In genomic region chr4:3262208-3263052, GRCh38 we compare ENCODE assay signal across 22 cellular contexts. TPM values are rescaled to one million over a fixed set of nuclear protein-coding genes. Genes with fewer than 3 reads are reported as not detected.
A peak's percentile ranks its signal among the peaks of the same experiment; 100 is the strongest.
DNase-seq lines count a peak whose midpoint lies in the region; ATAC-seq and TF ChIP-seq lines count a peak whose summit lies in the region.
"Had no signal": no experiment of that assay in that cellular context is flagged by ENCODE, and none has a peak within 500 bp of the region (broad histone marks: within the 10 kb centered on the region; RNA-seq: fewer than 3 reads in every experiment).

No MANE protein-coding gene starts in this region.

- H3K4me3 Mint-ChIP-seq in activated T-cell treated with anti-CD3 and anti-CD28 coated beads, Interleukin-2, amount 50 U/mL, for 24 hours, result no peak overlapping the region
- no peak overlapping the region for H3K4me3 Mint-ChIP-seq in stimulated activated effector memory CD8-positive, alpha-beta T cell treated with anti-CD3 and anti-CD28 coated beads, Interleukin-12 subunit alpha, Interleukin-12 subunit beta, amount 100 ng/mL, for 72 hours
- H3K4me3 Mint-ChIP-seq in activated naive CD8-positive, alpha-beta T cell treated with anti-CD3 and anti-CD28 coated beads, Interleukin-2, amount 50 U/mL, for 24 hours, result no peak overlapping the region
- H3K4me3 Mint-ChIP-seq: activated CD4-positive, alpha-beta T cell treated with anti-CD3 and anti-CD28 coated beads for 36 hours; dendritic cell treated with granulocyte-macrophage colony-stimulating factor and Interleukin-4, amounts not matched to agents 40 ng/mL and 50 ng/mL, for 4 days; neural crest cell had no signal

- no peak overlapping the region for H3K4me3 ChIP-seq in WERI-Rb-1 (ENCODE audit: low read depth, low read length)
- H3K4me3 ChIP-seq: breast epithelium, gastrocnemius medialis, lung, SJCRH30, skin epidermis had no signal

- H3K4me1 Mint-ChIP-seq in activated T-cell treated with anti-CD3 and anti-CD28 coated beads, Interleukin-2, amount 50 U/mL, for 24 hours (ENCODE audit: low read depth), result no peaks in the 10 kb centered on the region
- no peaks in the 10 kb centered on the region for H3K4me1 Mint-ChIP-seq in stimulated activated effector memory CD8-positive, alpha-beta T cell treated with anti-CD3 and anti-CD28 coated beads, Interleukin-12 subunit alpha, Interleukin-12 subunit beta, amount 100 ng/mL, for 72 hours
- H3K4me1 Mint-ChIP-seq in activated naive CD8-positive, alpha-beta T cell treated with anti-CD3 and anti-CD28 coated beads, Interleukin-2, amount 50 U/mL, for 24 hours, result no peaks in the 10 kb centered on the region
- H3K4me1 Mint-ChIP-seq: activated CD4-positive, alpha-beta T cell treated with anti-CD3 and anti-CD28 coated beads for 36 hours; neural crest cell had no signal

- peak; percentile 20 for DNase-seq in activated T-cell treated with anti-CD3 and anti-CD28 coated beads, Interleukin-2, amount 50 U/mL, for 24 hours
- no peak for DNase-seq in activated T-cell treated with anti-CD3 and anti-CD28 coated beads, Interleukin-2, amount 50 U/mL, for 48 hours
- DNase-seq in WERI-Rb-1 (peak; percentile 3), left lobe of liver (ENCODE audit: low spot score) (peak; percentile 30), anterior cingulate cortex (lab: John Stamatoyannopoulos, UW) (no peak), GF-D8 (lab: John Stamatoyannopoulos, UW) (no peak)
- DNase-seq in stimulated activated effector memory CD8-positive, alpha-beta T cell treated with anti-CD3 and anti-CD28 coated beads, Interleukin-12 subunit alpha, Interleukin-12 subunit beta, amount 100 ng/mL, for 72 hours (ENCODE audit: low spot score in 2 of 2), result no peak
- DNase-seq in activated naive CD8-positive, alpha-beta T cell treated with anti-CD3 and anti-CD28 coated beads, Interleukin-2, amount 50 U/mL, for 24 hours, result no peak
- DNase-seq: activated CD4-positive, alpha-beta T cell treated with anti-CD3 and anti-CD28 coated beads for 36 hours; hippocampal formation; KG1; NCI-H1436 treated with DMSO at 0.1 percent for 48 hours; NCI-H510A; substantia nigra had no signal

- H3K36me3 Mint-ChIP-seq in activated T-cell treated with anti-CD3 and anti-CD28 coated beads, Interleukin-2, amount 50 U/mL, for 24 hours (ENCODE audit: low read depth), result no peaks in the 10 kb centered on the region
- H3K36me3 Mint-ChIP-seq in stimulated activated effector memory CD8-positive, alpha-beta T cell treated with anti-CD3 and anti-CD28 coated beads, Interleukin-12 subunit alpha, Interleukin-12 subunit beta, amount 100 ng/mL, for 72 hours, result no peaks in the 10 kb centered on the region
- H3K36me3 Mint-ChIP-seq in activated naive CD8-positive, alpha-beta T cell treated with anti-CD3 and anti-CD28 coated beads, Interleukin-2, amount 50 U/mL, for 24 hours (ENCODE audit: low read depth), result no peaks in the 10 kb centered on the region

- no peaks in the 10 kb centered on the region for H3K9me3 ChIP-seq in WERI-Rb-1 (ENCODE audit: severe bottlenecking)
- H3K9me3 ChIP-seq: breast epithelium, gastrocnemius medialis, SJCRH30 had no signal

- no peaks in the 10 kb centered on the region for H3K27me3 Mint-ChIP-seq in activated T-cell treated with anti-CD3 and anti-CD28 coated beads, Interleukin-2, amount 50 U/mL, for 24 hours
- H3K27me3 Mint-ChIP-seq in activated naive CD8-positive, alpha-beta T cell treated with anti-CD3 and anti-CD28 coated beads, Interleukin-2, amount 50 U/mL, for 24 hours, result no peaks in the 10 kb centered on the region
- H3K27me3 Mint-ChIP-seq: activated CD4-positive, alpha-beta T cell treated with anti-CD3 and anti-CD28 coated beads for 36 hours; dendritic cell treated with granulocyte-macrophage colony-stimulating factor and Interleukin-4, amounts not matched to agents 40 ng/mL and 50 ng/mL, for 4 days had no signal

- no peak overlapping the region for H3K27ac ChIP-seq in WERI-Rb-1
- H3K27ac ChIP-seq: breast epithelium, gastrocnemius medialis, SJCRH30, skin epidermis had no signal

- H3K27ac Mint-ChIP-seq in activated T-cell treated with anti-CD3 and anti-CD28 coated beads, Interleukin-2, amount 50 U/mL, for 24 hours, result no peak overlapping the region
- H3K27ac Mint-ChIP-seq in stimulated activated effector memory CD8-positive, alpha-beta T cell treated with anti-CD3 and anti-CD28 coated beads, Interleukin-12 subunit alpha, Interleukin-12 subunit beta, amount 100 ng/mL, for 72 hours, result no peak overlapping the region
- H3K27ac Mint-ChIP-seq in activated naive CD8-positive, alpha-beta T cell treated with anti-CD3 and anti-CD28 coated beads, Interleukin-2, amount 50 U/mL, for 24 hours, result no peak overlapping the region
- H3K27ac Mint-ChIP-seq: activated CD4-positive, alpha-beta T cell treated with anti-CD3 and anti-CD28 coated beads for 36 hours; dendritic cell treated with granulocyte-macrophage colony-stimulating factor and Interleukin-4, amounts not matched to agents 40 ng/mL and 50 ng/mL, for 4 days had no signal

- ATAC-seq in left lobe of liver, result no peak
- ATAC-seq in stimulated activated effector memory CD8-positive, alpha-beta T cell treated with anti-CD3 and anti-CD28 coated beads, Interleukin-12 subunit alpha, Interleukin-12 subunit beta, amount 100 ng/mL, for 72 hours, result peak; percentile 11
- ATAC-seq in activated naive CD8-positive, alpha-beta T cell treated with anti-CD3 and anti-CD28 coated beads, Interleukin-2, amount 50 U/mL, for 24 hours, result no peak
- ATAC-seq: activated CD4-positive, alpha-beta T cell treated with anti-CD3 and anti-CD28 coated beads for 36 hours; gastrocnemius medialis; Panc1 had no signal

- H3K9me3 Mint-ChIP-seq in activated T-cell treated with anti-CD3 and anti-CD28 coated beads, Interleukin-2, amount 50 U/mL, for 24 hours, result no peaks in the 10 kb centered on the region
- H3K9me3 Mint-ChIP-seq in stimulated activated effector memory CD8-positive, alpha-beta T cell treated with anti-CD3 and anti-CD28 coated beads, Interleukin-12 subunit alpha, Interleukin-12 subunit beta, amount 100 ng/mL, for 72 hours, result no peaks in the 10 kb centered on the region
- no peaks in the 10 kb centered on the region for H3K9me3 Mint-ChIP-seq in activated naive CD8-positive, alpha-beta T cell treated with anti-CD3 and anti-CD28 coated beads, Interleukin-2, amount 50 U/mL, for 24 hours
- H3K9me3 Mint-ChIP-seq: dendritic cell treated with granulocyte-macrophage colony-stimulating factor and Interleukin-4, amounts not matched to agents 40 ng/mL and 50 ng/mL, for 4 days; neural crest cell had no signal

- no peak for TF ChIP-seq CTCF in WERI-Rb-1 (IDR thresholded peaks at IDR 0.05; ENCODE audit: low read depth, low read length)

- no peaks in the 10 kb centered on the region for H3K27me3 ChIP-seq in WERI-Rb-1 (ENCODE audit: insufficient read depth, low read depth, severe bottlenecking)
- H3K27me3 ChIP-seq: breast epithelium, gastrocnemius medialis, SJCRH30 had no signal

- H3K36me3 ChIP-seq in WERI-Rb-1, result no peaks in the 10 kb centered on the region
- H3K36me3 ChIP-seq: breast epithelium, gastrocnemius medialis, SJCRH30 had no signal

RNA-seq across cellular contexts. Expression of gene MSANTD1, which starts 13.5 kb away (rescaled TPM):
- 1.1 TPM for total RNA-seq in left lobe of liver

RNA-seq across cellular contexts. Expression of gene RGS12, which starts 30.4 kb away (rescaled TPM):
- 29.3 TPM for total RNA-seq in left lobe of liver

Comparison
In these comparisons a context has a peak if more than half of its experiments do, and no peak if none do; other contexts are left out.
1. DNase-seq: peak in activated T-cell treated with anti-CD3 and anti-CD28 coated beads, Interleukin-2, amount 50 U/mL, for 24 hours (single experiment), WERI-Rb-1 (single experiment) and left lobe of liver (single experiment); none in activated T-cell treated with anti-CD3 and anti-CD28 coated beads, Interleukin-2, amount 50 U/mL, for 48 hours (0 of 2), stimulated activated effector memory CD8-positive, alpha-beta T cell treated with anti-CD3 and anti-CD28 coated beads, Interleukin-12 subunit alpha, Interleukin-12 subunit beta, amount 100 ng/mL, for 72 hours (0 of 2), anterior cingulate cortex (0 of 58), activated naive CD8-positive, alpha-beta T cell treated with anti-CD3 and anti-CD28 coated beads, Interleukin-2, amount 50 U/mL, for 24 hours (single experiment) and GF-D8 (single experiment).